8 cellular contexts compared by ENCODE assay signal in genomic region chr19:35775298-35776101, GRCh38. TPM values are rescaled to one million over a fixed set of nuclear protein-coding genes. Genes with fewer than 3 reads are reported as not detected.
DNase-seq lines count a peak whose midpoint lies in the region; ATAC-seq and TF ChIP-seq lines count a peak whose summit lies in the region.

A gene with protein sequence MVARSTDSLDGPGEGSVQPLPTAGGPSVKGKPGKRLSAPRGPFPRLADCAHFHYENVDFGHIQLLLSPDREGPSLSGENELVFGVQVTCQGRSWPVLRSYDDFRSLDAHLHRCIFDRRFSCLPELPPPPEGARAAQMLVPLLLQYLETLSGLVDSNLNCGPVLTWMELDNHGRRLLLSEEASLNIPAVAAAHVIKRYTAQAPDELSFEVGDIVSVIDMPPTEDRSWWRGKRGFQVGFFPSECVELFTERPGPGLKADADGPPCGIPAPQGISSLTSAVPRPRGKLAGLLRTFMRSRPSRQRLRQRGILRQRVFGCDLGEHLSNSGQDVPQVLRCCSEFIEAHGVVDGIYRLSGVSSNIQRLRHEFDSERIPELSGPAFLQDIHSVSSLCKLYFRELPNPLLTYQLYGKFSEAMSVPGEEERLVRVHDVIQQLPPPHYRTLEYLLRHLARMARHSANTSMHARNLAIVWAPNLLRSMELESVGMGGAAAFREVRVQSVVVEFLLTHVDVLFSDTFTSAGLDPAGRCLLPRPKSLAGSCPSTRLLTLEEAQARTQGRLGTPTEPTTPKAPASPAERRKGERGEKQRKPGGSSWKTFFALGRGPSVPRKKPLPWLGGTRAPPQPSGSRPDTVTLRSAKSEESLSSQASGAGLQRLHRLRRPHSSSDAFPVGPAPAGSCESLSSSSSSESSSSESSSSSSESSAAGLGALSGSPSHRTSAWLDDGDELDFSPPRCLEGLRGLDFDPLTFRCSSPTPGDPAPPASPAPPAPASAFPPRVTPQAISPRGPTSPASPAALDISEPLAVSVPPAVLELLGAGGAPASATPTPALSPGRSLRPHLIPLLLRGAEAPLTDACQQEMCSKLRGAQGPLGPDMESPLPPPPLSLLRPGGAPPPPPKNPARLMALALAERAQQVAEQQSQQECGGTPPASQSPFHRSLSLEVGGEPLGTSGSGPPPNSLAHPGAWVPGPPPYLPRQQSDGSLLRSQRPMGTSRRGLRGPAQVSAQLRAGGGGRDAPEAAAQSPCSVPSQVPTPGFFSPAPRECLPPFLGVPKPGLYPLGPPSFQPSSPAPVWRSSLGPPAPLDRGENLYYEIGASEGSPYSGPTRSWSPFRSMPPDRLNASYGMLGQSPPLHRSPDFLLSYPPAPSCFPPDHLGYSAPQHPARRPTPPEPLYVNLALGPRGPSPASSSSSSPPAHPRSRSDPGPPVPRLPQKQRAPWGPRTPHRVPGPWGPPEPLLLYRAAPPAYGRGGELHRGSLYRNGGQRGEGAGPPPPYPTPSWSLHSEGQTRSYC (plus strand): TSS chr19:35775564. CDS start chr19:35775659, 95 bp downstream.

- CTCF ChIA-PET in BJ (lab: Yijun Ruan, JAX): interaction anchor here (1.0 kb wide), 1 partner anchor 14 kb away, joined by 3 read pairs; no protein-coding TSS in a partner anchor

- H3K27ac Mint-ChIP-seq in chondrocyte (ENCODE audit: unreplicated experiment): peak within 1 kb of the TSS; percentile 82

- TF ChIP-seq CTCF in BJ (IDR thresholded peaks at IDR 0.05; ENCODE audit: insufficient read depth, low read depth, low read length) (no peak), chondrocyte (IDR thresholded peaks at IDR 0.05) (no peak)

- H3K4me3 ChIP-seq in BJ (ENCODE audit: low read depth, low read length): peak within 1 kb of the TSS; percentile 77

- H3K27me3 Mint-ChIP-seq in chondrocyte (ENCODE audit: low read depth): no peaks in the 10 kb centered on the region

- H3K27me3 ChIP-seq in BJ (ENCODE audit: control insufficient read depth, insufficient read depth, low read length): no peaks in the 10 kb centered on the region

- peak within 1 kb of the TSS; percentile 79 for H3K4me3 Mint-ChIP-seq in chondrocyte (ENCODE audit: unreplicated experiment)

- no peaks in the 10 kb centered on the region for H3K9me3 Mint-ChIP-seq in chondrocyte (ENCODE audit: low read depth)

- no peaks in the 10 kb centered on the region for H3K36me3 ChIP-seq in BJ (ENCODE audit: control insufficient read depth, insufficient read depth, low read length)

- H3K4me1 Mint-ChIP-seq in chondrocyte (ENCODE audit: low read depth): peaks cover 25% of the 10 kb centered on the region

- H3K36me3 Mint-ChIP-seq in chondrocyte (ENCODE audit: low read depth): no peaks in the 10 kb centered on the region

- POLR2A ChIA-PET in BJ (lab: Charles Lee): no interaction called here

- ATAC-seq in HG03457 (IDR thresholded peaks at IDR 0.05; ENCODE audit: unreplicated experiment): peak; percentile 82

- DNase-seq in BJ (ENCODE audit: low read depth) (peak; percentile 68), GM19240 (ENCODE audit: insufficient read length, low spot score) (peak; percentile 97), NCI-H524 (lab: John Stamatoyannopoulos, UW) (peak; percentile 99), chondrocyte (ENCODE audit: low spot score) (peak; percentile 99), kidney glomerular epithelial cell (lab: John Stamatoyannopoulos, UW) (peak; percentile 96)
- DNase-seq in activated CD4-positive, alpha-beta T cell treated with anti-CD3 and anti-CD28 coated beads for 24 hours (ENCODE audit: low read depth in 2 of 2): peak; percentile 98 to 100
- peak; percentile 98 to 100 for DNase-seq in stimulated activated CD4-positive, alpha-beta T cell treated with anti-CD3 and anti-CD28 coated beads, Interleukin-15, amount 100 ng/mL, for 48 hours (ENCODE audit: low read depth in 2 of 2)

RNA-seq across cellular contexts. Expression of the gene that starts here (rescaled TPM):
- polyA plus RNA-seq in BJ (2011; rRNA removed): 1.1 and 3.6 TPM in 2 replicates
- 4.3 and 7.4 TPM in 2 replicates for polyA minus RNA-seq in BJ (2011; rRNA and poly(A)+ RNA removed)
- total RNA-seq in chondrocyte: 8.5 to 14.6 TPM (median 12.0 TPM) in 3 replicates

Comparison
In these comparisons a context has a peak if more than half of its experiments do, and no peak if none do; other contexts are left out.
1. Peak in every context shown above with its lines: DNase-seq, ATAC-seq and H3K4me3 ChIP-seq.